Comparison of ENCODE assay signal across 1 cellular context in genomic region chr18:76618721-76619120, GRCh38.
TF ChIP-seq lines count a peak whose summit lies in the region.

No MANE protein-coding gene starts in this region.

TF ChIP-seq in GM23338, 12 proteins besides CTCF, POLR2A, EP300 and RAD21 (continued from another document):
- no peak for TF ChIP-seq ZNF462 (CRISPR knock-in tag; IDR thresholded peaks at IDR 0.05)
- no peak for TF ChIP-seq ZNF331 (CRISPR knock-in tag; IDR thresholded peaks at IDR 0.05; ENCODE audit: low read depth)
- no peak for TF ChIP-seq POLR2AphosphoS5 (IDR thresholded peaks at IDR 0.05; ENCODE audit: low read depth)
- TF ChIP-seq, protein P1, sequence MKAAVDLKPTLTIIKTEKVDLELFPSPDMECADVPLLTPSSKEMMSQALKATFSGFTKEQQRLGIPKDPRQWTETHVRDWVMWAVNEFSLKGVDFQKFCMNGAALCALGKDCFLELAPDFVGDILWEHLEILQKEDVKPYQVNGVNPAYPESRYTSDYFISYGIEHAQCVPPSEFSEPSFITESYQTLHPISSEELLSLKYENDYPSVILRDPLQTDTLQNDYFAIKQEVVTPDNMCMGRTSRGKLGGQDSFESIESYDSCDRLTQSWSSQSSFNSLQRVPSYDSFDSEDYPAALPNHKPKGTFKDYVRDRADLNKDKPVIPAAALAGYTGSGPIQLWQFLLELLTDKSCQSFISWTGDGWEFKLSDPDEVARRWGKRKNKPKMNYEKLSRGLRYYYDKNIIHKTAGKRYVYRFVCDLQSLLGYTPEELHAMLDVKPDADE (IDR thresholded peaks at IDR 0.05): no peak
